In genomic region chr11:17207317-17208256, GRCh38 we compare ENCODE assay signal across 8 cellular contexts. TPM values are rescaled to one million over a fixed set of nuclear protein-coding genes. Genes with fewer than 3 reads are reported as not detected.
DNase-seq lines count a peak whose midpoint lies in the region; ATAC-seq and TF ChIP-seq lines count a peak whose summit lies in the region.

Gene PIK3C2A (minus strand): TSS chr11:17207986. CDS start chr11:17169741, 38,245 bp downstream.

- ATAC-seq in GM21360 (IDR thresholded peaks at IDR 0.05; ENCODE audit: unreplicated experiment) (peak; percentile 96), lung (ENCODE audit: insufficient read depth, low FRiP score) (peak; percentile 97)

- WGBS in lung, 2 donors, result 1% methylated on average over 67 to 72 of the region's 72 CpGs

- H3K27ac ChIP-seq in lung (ENCODE audit: low read depth in 1 of 2, low read length in 1 of 2), result peak within 1 kb of the TSS; percentile 92 to 98

- peaks cover 0 to 2% of the 10 kb centered on the region in 2 donors for H3K36me3 ChIP-seq in lung (ENCODE audit: control insufficient read depth in 2 of 2, insufficient read depth in 2 of 2, low read length in 2 of 2)

- H3K27me3 ChIP-seq in lung (ENCODE audit: control insufficient read depth, insufficient read depth), result no peaks in the 10 kb centered on the region

- TF ChIP-seq CTCF in lung (IDR thresholded peaks at IDR 0.05; ENCODE audit: control extremely low read depth, extremely low read depth), result no peak

- H3K4me3 ChIP-seq in lung, result peak within 1 kb of the TSS; percentile 94

- no peaks in the 10 kb centered on the region for H3K9me3 ChIP-seq in lung (ENCODE audit: control insufficient read depth in 2 of 2, insufficient read depth in 1 of 2, low read length in 1 of 2)

- DNase-seq in COLO829 (ENCODE audit: low spot score) (peak; percentile 90), HT-29 (ENCODE audit: low spot score) (peak; percentile 99), lung (ENCODE audit: low spot score) (peak; percentile 97)
- DNase-seq in NK-92 treated with Interleukin-12 subunit alpha and Interleukin-12 subunit beta, amount 100 ng/mL, for 24 hours (lab: John Stamatoyannopoulos, UW), result peak; percentile 93
- peak; percentile 97 for DNase-seq in activated CD8-positive, alpha-beta memory T cell treated with anti-CD3 and anti-CD28 coated beads for 24 hours
- peak; percentile 95 for DNase-seq in effector CD4-positive, alpha-beta T cell
- peak; percentile 88 to 90 (median 90) for DNase-seq in stimulated activated CD4-positive, alpha-beta T cell treated with anti-CD3 and anti-CD28 coated beads, TNF-alpha, amount 100 ng/mL, for 4 hours (ENCODE audit: low read depth in 3 of 3)

- H3K4me1 ChIP-seq in lung (ENCODE audit: control insufficient read depth in 2 of 2, insufficient read depth in 2 of 2, low read length in 2 of 2), result peaks cover 0 to 6% of the 10 kb centered on the region in 2 donors

RNA-seq across cellular contexts. Expression of gene PIK3C2A, which starts in this region (rescaled TPM):
- total RNA-seq in HT-29 (2014; rRNA removed; shearing (Covaris generic)), result 25.8 and 32.2 TPM in 2 replicates
- total RNA-seq in lung, result 100 to 1,000 TPM in 1 of 2 donors, 10 to 100 TPM in 1; 60.2 to 103 TPM
- 10 to 100 TPM; 13.6 to 17.8 TPM for polyA plus RNA-seq in lung

Comparison
In these comparisons a context has a peak if more than half of its experiments do, and no peak if none do; other contexts are left out.
1. Peak in every context shown above with its lines: DNase-seq, ATAC-seq, H3K4me3 ChIP-seq and H3K27ac ChIP-seq.